32 cellular contexts compared by ENCODE assay signal in genomic region chr4:189838821-189839497, GRCh38.
"Had no signal": no experiment of that assay in that cellular context is flagged by ENCODE, and none has a peak within 500 bp of the region (broad histone marks: within the 10 kb centered on the region; RNA-seq: fewer than 3 reads in every experiment).

No MANE protein-coding gene starts in this region.

- H3K4me1 ChIP-seq: body of pancreas, breast epithelium, SJCRH30 had no signal

- H3K27ac ChIP-seq: breast epithelium, RWPE1, SJCRH30, SK-N-MC, WERI-Rb-1 had no signal

- H3K4me1 Mint-ChIP-seq: activated CD4-positive, alpha-beta memory T cell treated with anti-CD3 and anti-CD28 coated beads, Interleukin-2, amount 10 ng/mL, durations not matched to agents 7 days and 5 days; activated CD8-positive, alpha-beta memory T cell treated with anti-CD3 and anti-CD28 coated beads, Interleukin-2, amount 10 ng/mL, durations not matched to agents 7 days and 5 days; activated naive CD4-positive, alpha-beta T cell treated with anti-CD3 and anti-CD28 coated beads, Interleukin-2, amount 50 U/mL, for 24 hours; activated naive CD8-positive, alpha-beta T cell treated with anti-CD3 and anti-CD28 coated beads, Interleukin-2, amount 10 ng/mL, durations not matched to agents 7 days and 5 days; activated T-helper 17 cell treated with anti-CD3 and anti-CD28 coated beads, Interleukin-2, amount 50 U/mL, for 72 hours had no signal

- H3K27ac Mint-ChIP-seq: activated CD4-positive, alpha-beta memory T cell treated with anti-CD3 and anti-CD28 coated beads, Interleukin-2, amount 10 ng/mL, durations not matched to agents 7 days and 5 days; activated CD8-positive, alpha-beta memory T cell treated with anti-CD3 and anti-CD28 coated beads, Interleukin-2, amount 10 ng/mL, durations not matched to agents 7 days and 5 days; activated naive CD4-positive, alpha-beta T cell treated with anti-CD3 and anti-CD28 coated beads, Interleukin-2, amount 50 U/mL, for 24 hours; activated naive CD8-positive, alpha-beta T cell treated with anti-CD3 and anti-CD28 coated beads, Interleukin-2, amount 10 ng/mL, durations not matched to agents 7 days and 5 days; activated T-cell treated with anti-CD3 and anti-CD28 coated beads, Interleukin-2, amount 50 U/mL, for 72 hours; activated T-helper 17 cell treated with anti-CD3 and anti-CD28 coated beads, Interleukin-2, amount 50 U/mL, for 72 hours had no signal

- H3K36me3 ChIP-seq: breast epithelium, SJCRH30, WERI-Rb-1 had no signal

- H3K36me3 Mint-ChIP-seq: activated CD8-positive, alpha-beta memory T cell treated with anti-CD3 and anti-CD28 coated beads, Interleukin-2, amount 10 ng/mL, durations not matched to agents 7 days and 5 days; activated naive CD4-positive, alpha-beta T cell treated with anti-CD3 and anti-CD28 coated beads, Interleukin-2, amount 50 U/mL, for 24 hours; activated naive CD8-positive, alpha-beta T cell treated with anti-CD3 and anti-CD28 coated beads, Interleukin-2, amount 10 ng/mL, durations not matched to agents 7 days and 5 days had no signal

- H3K4me3 Mint-ChIP-seq: activated CD4-positive, alpha-beta memory T cell treated with anti-CD3 and anti-CD28 coated beads, Interleukin-2, amount 10 ng/mL, durations not matched to agents 7 days and 5 days; activated CD8-positive, alpha-beta memory T cell treated with anti-CD3 and anti-CD28 coated beads, Interleukin-2, amount 10 ng/mL, durations not matched to agents 7 days and 5 days; activated naive CD4-positive, alpha-beta T cell treated with anti-CD3 and anti-CD28 coated beads, Interleukin-2, amount 50 U/mL, for 24 hours; activated naive CD8-positive, alpha-beta T cell treated with anti-CD3 and anti-CD28 coated beads, Interleukin-2, amount 10 ng/mL, durations not matched to agents 7 days and 5 days; activated T-cell treated with anti-CD3 and anti-CD28 coated beads, Interleukin-2, amount 50 U/mL, for 72 hours; activated T-helper 17 cell treated with anti-CD3 and anti-CD28 coated beads, Interleukin-2, amount 50 U/mL, for 72 hours had no signal

- DNase-seq: activated CD4-positive, alpha-beta memory T cell treated with anti-CD3 and anti-CD28 coated beads, Interleukin-2, amount 10 ng/mL, durations not matched to agents 7 days and 5 days; activated CD4-positive, alpha-beta T cell treated with anti-CD3 and anti-CD28 coated beads for 1 hour; activated CD4-positive, alpha-beta T cell treated with anti-CD3 and anti-CD28 coated beads for 48 hours; activated CD4-positive, CD25-positive, alpha-beta regulatory T cell; activated CD8-positive, alpha-beta memory T cell treated with anti-CD3 and anti-CD28 coated beads for 24 hours; activated CD8-positive, alpha-beta memory T cell treated with anti-CD3 and anti-CD28 coated beads, Interleukin-2, amount 10 ng/mL, durations not matched to agents 7 days and 5 days; activated CD8-positive, alpha-beta memory T cell treated with anti-CD3 and anti-CD28 coated beads, Interleukin-2, amount 50 U/mL, for 48 hours; activated gamma-delta T cell; activated naive CD4-positive, alpha-beta T cell treated with Interleukin-2 at 50 U/mL for 16 hours; activated naive CD8-positive, alpha-beta T cell treated with anti-CD3 and anti-CD28 coated beads, Interleukin-2, amount 10 ng/mL, durations not matched to agents 7 days and 5 days; activated T-cell treated with anti-CD3 and anti-CD28 coated beads, Interleukin-2, amount 50 U/mL, for 72 hours; amygdala; caudate nucleus; Karpas-422; KBM-7; NCI-H1105; NCI-H1436; NCI-H1694; NCI-H2029; NCI-H345; NCI-H524 treated with DMSO at 0.1 percent for 48 hours; PC-3; SHP77; SJCRH30; T1000; WERI-Rb-1 had no signal

- H3K27me3 ChIP-seq: body of pancreas, breast epithelium, SJCRH30 had no signal

- ATAC-seq: activated CD8-positive, alpha-beta memory T cell treated with anti-CD3 and anti-CD28 coated beads, Interleukin-2, amount 10 ng/mL, durations not matched to agents 7 days and 5 days; activated T-cell treated with anti-CD3 and anti-CD28 coated beads, Interleukin-2, amount 50 U/mL, for 72 hours; activated T-helper 17 cell treated with anti-CD3 and anti-CD28 coated beads, Interleukin-2, amount 50 U/mL, for 72 hours; body of pancreas; PC-3 had no signal

- H3K27me3 Mint-ChIP-seq: activated CD4-positive, alpha-beta memory T cell treated with anti-CD3 and anti-CD28 coated beads, Interleukin-2, amount 10 ng/mL, durations not matched to agents 7 days and 5 days; activated CD8-positive, alpha-beta memory T cell treated with anti-CD3 and anti-CD28 coated beads, Interleukin-2, amount 10 ng/mL, durations not matched to agents 7 days and 5 days; activated naive CD4-positive, alpha-beta T cell treated with anti-CD3 and anti-CD28 coated beads, Interleukin-2, amount 50 U/mL, for 24 hours; activated naive CD8-positive, alpha-beta T cell treated with anti-CD3 and anti-CD28 coated beads, Interleukin-2, amount 10 ng/mL, durations not matched to agents 7 days and 5 days; activated T-helper 17 cell treated with anti-CD3 and anti-CD28 coated beads, Interleukin-2, amount 50 U/mL, for 72 hours had no signal

- H3K9me3 Mint-ChIP-seq: activated CD4-positive, alpha-beta memory T cell treated with anti-CD3 and anti-CD28 coated beads, Interleukin-2, amount 10 ng/mL, durations not matched to agents 7 days and 5 days; activated naive CD4-positive, alpha-beta T cell treated with anti-CD3 and anti-CD28 coated beads, Interleukin-2, amount 50 U/mL, for 24 hours; activated naive CD8-positive, alpha-beta T cell treated with anti-CD3 and anti-CD28 coated beads, Interleukin-2, amount 10 ng/mL, durations not matched to agents 7 days and 5 days had no signal

- H3K4me3 ChIP-seq: body of pancreas, breast epithelium, SJCRH30, SK-N-MC had no signal

- H3K9me3 ChIP-seq: body of pancreas, breast epithelium, SJCRH30 had no signal
